ENCODE assay signal across 15 cellular contexts in genomic region chr10:93124580-93125318, GRCh38. TPM values are rescaled to one million over a fixed set of nuclear protein-coding genes. Genes with fewer than 3 reads are reported as not detected.
DNase-seq lines count a peak whose midpoint lies in the region; ATAC-seq and TF ChIP-seq lines count a peak whose summit lies in the region.
"Had no signal": no experiment of that assay in that cellular context is flagged by ENCODE, and none has a peak within 500 bp of the region (broad histone marks: within the 10 kb centered on the region; RNA-seq: fewer than 3 reads in every experiment).

No MANE protein-coding gene starts in this region.

- H3K36me3 ChIP-seq in OCI-LY7 (ENCODE audit: insufficient read depth, low read length), result no peaks in the 10 kb centered on the region
- H3K36me3 ChIP-seq: lower lobe of right lung had no signal

- no peak overlapping the region for H3K27ac Mint-ChIP-seq in activated naive CD8-positive, alpha-beta T cell
- H3K27ac Mint-ChIP-seq in activated naive CD8-positive, alpha-beta T cell treated with anti-CD3 and anti-CD28 coated beads for 36 hours, result no peak overlapping the region
- H3K27ac Mint-ChIP-seq in natural killer cell, result no peak overlapping the region
- H3K27ac Mint-ChIP-seq: GM23338 had no signal

- H3K4me2 ChIP-seq in OCI-LY7 (ENCODE audit: low read length), result peak overlapping the region; percentile 31
- H3K4me2 ChIP-seq: GM23338 had no signal

- no peaks in the 10 kb centered on the region for H3K9me2 ChIP-seq in OCI-LY7 (ENCODE audit: insufficient read depth, low read length)

- H3K4me3 ChIP-seq in OCI-LY7 (ENCODE audit: low read depth, low read length, poor library complexity, severe bottlenecking), result no peak overlapping the region
- H3K4me3 ChIP-seq: GM23338, lower lobe of right lung had no signal

- no peak for TF ChIP-seq CTCF in OCI-LY7 (conservative IDR thresholded peaks at IDR 0.05; ENCODE audit: low read length)
- TF ChIP-seq CTCF in natural killer cell (IDR thresholded peaks at IDR 0.05), result no peak

- no peaks in the 10 kb centered on the region for H4K20me1 ChIP-seq in OCI-LY7 (ENCODE audit: insufficient read depth, low read length)

- CTCF ChIA-PET in OCI-LY7 (lab: Charles Lee; ENCODE audit: unreplicated experiment), result no interaction called here

- intact Hi-C loops in OCI-LY7 (cut with micrococcal nuclease; ENCODE audit: unreplicated experiment) (no loop called here), natural killer cell (cut with micrococcal nuclease) (no loop called here)

- H3K9me3 Mint-ChIP-seq in activated naive CD8-positive, alpha-beta T cell (ENCODE audit: low read depth), result peaks cover 7% of the 10 kb centered on the region
- H3K9me3 Mint-ChIP-seq in activated naive CD8-positive, alpha-beta T cell treated with anti-CD3 and anti-CD28 coated beads for 36 hours, result peaks cover 21% of the 10 kb centered on the region
- H3K9me3 Mint-ChIP-seq in natural killer cell, result peaks cover 7 to 12% of the 10 kb centered on the region in 2 donors

- no peak for DNase-seq in activated naive CD8-positive, alpha-beta T cell treated with anti-CD3 and anti-CD28 coated beads for 36 hours
- no peak for DNase-seq in OCI-LY7 (ENCODE audit: low spot score)
- DNase-seq in hypothalamus (lab: John Stamatoyannopoulos, UW), result no peak
- no peak for DNase-seq in natural killer cell
- no peak for DNase-seq in RKO (ENCODE audit: low spot score)
- DNase-seq: ACHN; activated CD8-positive, alpha-beta memory T cell treated with anti-CD3 and anti-CD28 coated beads, Interleukin-2, amount 50 U/mL, for 48 hours; foreskin keratinocyte; IMR-90; lower lobe of right lung; NCI-H526 had no signal

- POLR2A ChIA-PET in OCI-LY7 (lab: Charles Lee), result no interaction called here

- H3K4me3 Mint-ChIP-seq in activated naive CD8-positive, alpha-beta T cell, result peak overlapping the region; percentile 57
- no peak overlapping the region for H3K4me3 Mint-ChIP-seq in activated naive CD8-positive, alpha-beta T cell treated with anti-CD3 and anti-CD28 coated beads for 36 hours
- H3K4me3 Mint-ChIP-seq in natural killer cell, result no peak overlapping the region
- H3K4me3 Mint-ChIP-seq: GM23338 had no signal

- ATAC-seq in HG03135 (IDR thresholded peaks at IDR 0.05; ENCODE audit: unreplicated experiment) (peak; percentile 56), natural killer cell (no peak), GM21515 (IDR thresholded peaks at IDR 0.05; ENCODE audit: unreplicated experiment) (no peak)
- ATAC-seq: foreskin keratinocyte, GM23338, lower lobe of right lung had no signal

- peaks cover 13% of the 10 kb centered on the region for H3K9me3 ChIP-seq in OCI-LY7 (ENCODE audit: low read length)

- H3K79me2 ChIP-seq in OCI-LY7 (ENCODE audit: insufficient read depth, low read depth, low read length), result no peaks in the 10 kb centered on the region

- H3K4me1 ChIP-seq in OCI-LY7 (ENCODE audit: insufficient read depth, low read length, poor library complexity, severe bottlenecking), result peaks cover 9% of the 10 kb centered on the region
- H3K4me1 ChIP-seq: foreskin keratinocyte, lower lobe of right lung had no signal

- H2AFZ ChIP-seq in OCI-LY7 (ENCODE audit: low read length), result no peak overlapping the region
- H2AFZ ChIP-seq: GM23338 had no signal

- H3K27ac ChIP-seq in OCI-LY7 (ENCODE audit: low read depth, low read length, poor library complexity, severe bottlenecking), result no peak overlapping the region
- H3K27ac ChIP-seq: foreskin keratinocyte, lower lobe of right lung had no signal

- H3K36me3 Mint-ChIP-seq in activated naive CD8-positive, alpha-beta T cell, result peaks cover 10% of the 10 kb centered on the region
- H3K36me3 Mint-ChIP-seq in activated naive CD8-positive, alpha-beta T cell treated with anti-CD3 and anti-CD28 coated beads for 36 hours, result peaks cover 4% of the 10 kb centered on the region
- peaks cover 7% of the 10 kb centered on the region for H3K36me3 Mint-ChIP-seq in natural killer cell

- no peaks in the 10 kb centered on the region for H3K27me3 Mint-ChIP-seq in activated naive CD8-positive, alpha-beta T cell
- no peaks in the 10 kb centered on the region for H3K27me3 Mint-ChIP-seq in activated naive CD8-positive, alpha-beta T cell treated with anti-CD3 and anti-CD28 coated beads for 36 hours
- peaks cover 0 to 12% of the 10 kb centered on the region in 2 donors for H3K27me3 Mint-ChIP-seq in natural killer cell (ENCODE audit: low read depth in 2 of 2)

- peaks cover 28% of the 10 kb centered on the region for H3K4me1 Mint-ChIP-seq in activated naive CD8-positive, alpha-beta T cell (ENCODE audit: low read depth)
- peaks cover 23% of the 10 kb centered on the region for H3K4me1 Mint-ChIP-seq in activated naive CD8-positive, alpha-beta T cell treated with anti-CD3 and anti-CD28 coated beads for 36 hours
- no peaks in the 10 kb centered on the region for H3K4me1 Mint-ChIP-seq in natural killer cell
- H3K4me1 Mint-ChIP-seq: GM23338 had no signal

- no TSS peak for BruUV-seq in OCI-LY7 (replicated peaks; lab: Mats Ljungman, UMichigan)

RNA-seq across cellular contexts. Expression of gene CYP26A1, which starts 51.1 kb away (rescaled TPM):
- total RNA-seq in activated naive CD8-positive, alpha-beta T cell treated with anti-CD3 and anti-CD28 coated beads for 36 hours, result not detected
- total RNA-seq in OCI-LY7 (2014; rRNA removed; shearing (Covaris generic)), result not detected in 2 replicates
- not detected in 2 replicates for total RNA-seq in OCI-LY7 (2022)
- not detected for total RNA-seq in natural killer cell
- total RNA-seq: foreskin keratinocyte, IMR-90, lower lobe of right lung had no signal
